ENCODE assay signal across 8 cellular contexts in the genomic region with DNA sequence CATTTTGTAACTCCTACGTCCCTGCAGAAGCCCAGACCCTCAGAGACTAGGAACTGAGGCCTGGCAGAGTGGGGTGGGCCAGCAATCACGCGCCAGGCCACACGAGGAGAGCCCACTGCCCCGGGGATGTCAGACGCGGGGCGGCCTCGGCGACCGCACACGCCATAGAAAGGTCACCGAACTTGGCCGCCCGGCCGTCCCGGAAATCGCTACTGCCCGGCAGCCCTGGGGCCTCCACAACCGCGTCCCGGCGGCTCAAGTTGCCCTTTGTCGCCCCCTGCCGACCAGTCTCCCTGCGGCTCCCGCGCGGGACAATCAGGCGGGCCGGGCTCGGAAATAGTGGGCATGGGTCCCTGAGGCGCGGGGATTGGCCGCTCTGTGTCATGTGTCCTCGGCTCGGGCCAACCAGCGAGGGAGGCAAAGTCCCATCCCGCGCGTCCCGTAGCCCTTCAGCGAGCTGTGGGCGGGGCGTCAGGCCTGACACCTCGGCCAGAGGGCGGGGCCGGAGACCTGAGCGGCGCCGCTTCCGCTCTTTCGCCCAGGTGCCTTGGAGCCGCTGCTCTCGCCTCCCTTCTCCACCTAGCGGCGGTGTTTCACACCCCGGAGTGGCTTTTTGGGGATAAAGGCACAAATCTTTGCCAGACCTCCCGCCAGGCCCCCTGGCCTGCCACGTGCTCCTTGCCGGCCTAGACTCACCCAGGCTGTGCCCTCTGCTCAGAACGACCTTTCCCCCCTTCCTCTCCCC. TPM values are rescaled to one million over a fixed set of nuclear protein-coding genes. Genes with fewer than 3 reads are reported as not detected.
DNase-seq lines count a peak whose midpoint lies in the region; ATAC-seq and TF ChIP-seq lines count a peak whose summit lies in the region.

No MANE protein-coding gene starts in this region.

- no peaks in the 10 kb centered on the region for H3K9me3 Mint-ChIP-seq in activated naive CD4-positive, alpha-beta T cell treated with anti-CD3 and anti-CD28 coated beads, Interleukin-2, amount 50 U/mL, for 72 hours

- H3K4me1 ChIP-seq in osteoblast (ENCODE audit: insufficient read depth, low read length) (peaks cover 12% of the 10 kb centered on the region), thymus (ENCODE audit: control insufficient read depth, insufficient read depth, low read length) (no peaks in the 10 kb centered on the region)

- ATAC-seq in HG02571 (IDR thresholded peaks at IDR 0.05; ENCODE audit: unreplicated experiment), result peak; percentile 99
- ATAC-seq in activated naive CD4-positive, alpha-beta T cell treated with anti-CD3 and anti-CD28 coated beads, Interleukin-2, amount 50 U/mL, for 72 hours, result peak; percentile 99

- H3K79me2 ChIP-seq in osteoblast (ENCODE audit: insufficient read depth, low read length), result no peaks in the 10 kb centered on the region

- H3K9me3 ChIP-seq in SK-N-MC (ENCODE audit: low read depth, low read length) (no peaks in the 10 kb centered on the region), osteoblast (ENCODE audit: low read depth, low read length) (no peaks in the 10 kb centered on the region), thymus (ENCODE audit: control insufficient read depth) (no peaks in the 10 kb centered on the region)

- H3K27me3 ChIP-seq in osteoblast (ENCODE audit: insufficient read depth, low read length), result no peaks in the 10 kb centered on the region
- no peaks in the 10 kb centered on the region for H3K27me3 ChIP-seq in thymus (ENCODE audit: control insufficient read depth, insufficient read depth)

- H3K36me3 ChIP-seq in SK-N-MC (ENCODE audit: insufficient read depth, low read length) (no peaks in the 10 kb centered on the region), osteoblast (ENCODE audit: insufficient read depth, low read length) (no peaks in the 10 kb centered on the region), thymus (ENCODE audit: control insufficient read depth, insufficient read depth) (no peaks in the 10 kb centered on the region)

- CTCF ChIA-PET in GM10248 (lab: Yijun Ruan, JAX), result interaction anchor here (0.6 to 5.4 kb wide), 85 partner anchors 8 to 463 kb away, joined by 3 to 55 read pairs (median 5); a partner anchor contains a TSS

- 1% methylated on average over 62 of the region's 62 CpGs for WGBS in thymus

- peak overlapping the region; percentile 68 for H3K9ac ChIP-seq in SK-N-MC (ENCODE audit: insufficient read length)

- no peaks in the 10 kb centered on the region for H3K36me3 Mint-ChIP-seq in activated naive CD4-positive, alpha-beta T cell treated with anti-CD3 and anti-CD28 coated beads, Interleukin-2, amount 50 U/mL, for 72 hours

- peak overlapping the region; percentile 91 to 92 for H3K27ac Mint-ChIP-seq in activated naive CD4-positive, alpha-beta T cell treated with anti-CD3 and anti-CD28 coated beads, Interleukin-2, amount 50 U/mL, for 72 hours

- peak overlapping the region; percentile 50 for H3K4me3 ChIP-seq in NB4 (ENCODE audit: low read depth, low read length)
- peak overlapping the region; percentile 78 for H3K4me3 ChIP-seq in SK-N-MC
- peak overlapping the region; percentile 72 for H3K4me3 ChIP-seq in osteoblast (ENCODE audit: insufficient read depth, low read length)
- peak overlapping the region; percentile 48 for H3K4me3 ChIP-seq in thymus (ENCODE audit: low read length)

- peak; percentile 62 for TF ChIP-seq POLR2A in NB4 (IDR thresholded peaks at IDR 0.05; ENCODE audit: extremely low read depth, insufficient read length)

- POLR2A ChIA-PET in GM10248 (lab: Yijun Ruan, JAX), result interaction anchor here (0.5 to 0.9 kb wide), 3 partner anchors 22 to 50 kb away, joined by 3 read pairs; no protein-coding TSS in a partner anchor

- peak; percentile 97 for TF ChIP-seq CTCF in GM10248 (IDR thresholded peaks at IDR 0.05; ENCODE audit: control extremely low read depth, extremely low read depth, low read depth, missing control alignments)
- peak; percentile 52 for TF ChIP-seq CTCF in NB4 (IDR thresholded peaks at IDR 0.05; ENCODE audit: low read depth, low read length)
- TF ChIP-seq CTCF in osteoblast (IDR thresholded peaks at IDR 0.05; ENCODE audit: extremely low read depth, low read depth, low read length), result peak; percentile 83

- DNase-seq in GM10248 (ENCODE audit: extremely low spot score) (peak; percentile 100), NB4 (ENCODE audit: low read depth) (peak; percentile 99), SK-N-MC (ENCODE audit: low read depth, low spot score) (peak; percentile 74), glomerular endothelial cell (ENCODE audit: extremely low read depth, low read depth, low spot score) (peak; percentile 62), osteoblast (ENCODE audit: insufficient read length, low spot score, missing footprints) (peak; percentile 100)
- peak; percentile 100 for DNase-seq in activated naive CD4-positive, alpha-beta T cell treated with anti-CD3 and anti-CD28 coated beads, Interleukin-2, amount 50 U/mL, for 72 hours (ENCODE audit: low spot score in 2 of 2)

- H2AFZ ChIP-seq in osteoblast (ENCODE audit: low read length), result peak overlapping the region; percentile 99

- H3K27ac ChIP-seq in SK-N-MC (peak overlapping the region; percentile 21; the same call in 1 of the 2 replicates), osteoblast (ENCODE audit: low read depth, low read length) (peak overlapping the region; percentile 91), thymus (ENCODE audit: low read depth) (peak overlapping the region; percentile 87)

- H3K4me2 ChIP-seq in osteoblast (ENCODE audit: insufficient read depth, low read length), result peak overlapping the region; percentile 84

- no peaks in the 10 kb centered on the region for H4K20me1 ChIP-seq in osteoblast (ENCODE audit: insufficient read depth, low read length)

RNA-seq across cellular contexts. Expression of a gene that starts 33.4 kb away (rescaled TPM):
- 1 to 10 TPM; 1.4 to 3.2 TPM for total RNA-seq in activated naive CD4-positive, alpha-beta T cell treated with anti-CD3 and anti-CD28 coated beads, Interleukin-2, amount 50 U/mL, for 72 hours
- total RNA-seq in glomerular endothelial cell, result not detected in 2 replicates
- total RNA-seq in osteoblast, result 0.29 and 0.36 TPM in 2 replicates
- polyA plus RNA-seq in thymus, result 2.1 TPM

RNA-seq across cellular contexts. Expression of a gene that starts 46.1 kb away (rescaled TPM):
- 100 to 1,000 TPM in 1 of 2 donors, 10 to 100 TPM in 1; 87.8 to 120 TPM for total RNA-seq in activated naive CD4-positive, alpha-beta T cell treated with anti-CD3 and anti-CD28 coated beads, Interleukin-2, amount 50 U/mL, for 72 hours
- total RNA-seq in glomerular endothelial cell (37.6 and 47.5 TPM in 2 replicates), osteoblast (45.2 and 47.1 TPM in 2 replicates)
- polyA plus RNA-seq in thymus, result 72.3 TPM

Comparison
In these comparisons a context has a peak if more than half of its experiments do, and no peak if none do; other contexts are left out.
1. Peak in every context shown above with its lines: DNase-seq, ATAC-seq, H3K4me3 ChIP-seq and H3K27ac ChIP-seq.
2. H3K27ac ChIP-seq: peak in every context shown above with its lines; median percentile 91 in osteoblast; 87 in thymus; 21 in SK-N-MC.